20 cellular contexts compared by ENCODE assay signal in genomic region chr1:61569212-61569621, GRCh38.
DNase-seq lines count a peak whose midpoint lies in the region; ATAC-seq and TF ChIP-seq lines count a peak whose summit lies in the region.
"Had no signal": no experiment of that assay in that cellular context is flagged by ENCODE, and none has a peak within 500 bp of the region (broad histone marks: within the 10 kb centered on the region; RNA-seq: fewer than 3 reads in every experiment).

No MANE protein-coding gene starts in this region.

- no peaks in the 10 kb centered on the region for H3K4me1 ChIP-seq in mesendoderm (ENCODE audit: control insufficient read depth, low read depth, low read length)
- H3K4me1 ChIP-seq: ascending aorta had no signal

- H3K27me3 ChIP-seq in mesendoderm (ENCODE audit: insufficient read depth, low read length, poor library complexity): no peaks in the 10 kb centered on the region
- H3K27me3 ChIP-seq: ascending aorta, ovary had no signal

- H3K4ac ChIP-seq in mesendoderm (ENCODE audit: low read depth, low read length): no peak overlapping the region

- H3K4me3 ChIP-seq in SK-N-MC (0 out of 2 replicates have a peak overlapping the region, but pooled peaks have one; percentile 8), mesendoderm (ENCODE audit: low read length) (no peak overlapping the region)
- H3K4me3 ChIP-seq: ascending aorta, ovary had no signal

- H3K18ac ChIP-seq in mesendoderm (ENCODE audit: low read length): no peak overlapping the region

- H4K8ac ChIP-seq in mesendoderm (ENCODE audit: low read depth, low read length): no peak overlapping the region

- DNase-seq in NCI-H1417 (lab: John Stamatoyannopoulos, UW) (peak; percentile 20 to 23 (median 22)), NCI-H1417 treated with DMSO at 0.1 percent for 48 hours (lab: John Stamatoyannopoulos, UW) (no peak), SK-N-MC (ENCODE audit: low read depth, low spot score) (no peak), mesendoderm (peak; percentile 17)
- DNase-seq in activated CD4-positive, alpha-beta T cell treated with anti-CD3 and anti-CD28 coated beads for 48 hours: no peak
- DNase-seq: Calu3; erythroblast; Karpas-422; mesenchymal stem cell; naive B cell; NCI-H1092; NCI-H2029 treated with DMSO at 0.1 percent for 48 hours; ovary; stimulated activated CD4-positive, alpha-beta T cell treated with anti-CD3 and anti-CD28 coated beads, Interleukin-15, amount 100 ng/mL, for 24 hours had no signal

- no peak for ATAC-seq in GM21786 (IDR thresholded peaks at IDR 0.05; ENCODE audit: unreplicated experiment)
- ATAC-seq in HG03135 (IDR thresholded peaks at IDR 0.05; ENCODE audit: unreplicated experiment): no peak
- ATAC-seq: activated naive CD4-positive, alpha-beta T cell treated with anti-CD3 and anti-CD28 coated beads, Interleukin-2, amount 50 U/mL, for 72 hours; sciatic nerve had no signal

- no peak overlapping the region for H3K9ac ChIP-seq in SK-N-MC (ENCODE audit: insufficient read length)
- H3K9ac ChIP-seq in mesendoderm (ENCODE audit: low read length): no peak overlapping the region

- no peaks in the 10 kb centered on the region for H3K79me1 ChIP-seq in mesendoderm (ENCODE audit: low read length)

- no peaks in the 10 kb centered on the region for H3K36me3 ChIP-seq in SK-N-MC (ENCODE audit: insufficient read depth, low read length)
- no peaks in the 10 kb centered on the region for H3K36me3 ChIP-seq in mesendoderm (ENCODE audit: control insufficient read depth, insufficient read depth, low read length)
- H3K36me3 ChIP-seq: ascending aorta, ovary had no signal

- no CpG with 5 or more reads among the region's 3 CpGs for WGBS in mesendoderm (ENCODE audit: extremely low coverage, insufficient coverage, low lambda C conversion rate)

- no peak overlapping the region for H3K23ac ChIP-seq in mesendoderm (ENCODE audit: low read length)

- H3K9me3 ChIP-seq in SK-N-MC (ENCODE audit: low read depth, low read length): peaks cover 6% of the 10 kb centered on the region; the same call in 1 of the 2 replicates
- H3K9me3 ChIP-seq: ovary had no signal

- H2BK5ac ChIP-seq in mesendoderm (ENCODE audit: low read length): no peak overlapping the region

- no peak overlapping the region for H2AK5ac ChIP-seq in mesendoderm (ENCODE audit: low read length)

- TF ChIP-seq EP300 in Ishikawa (IDR thresholded peaks at IDR 0.05; ENCODE audit: borderline replicate concordance): no peak

- no peak overlapping the region for H3K56ac ChIP-seq in mesendoderm (ENCODE audit: low read length)

- no peak overlapping the region for H2BK120ac ChIP-seq in mesendoderm (ENCODE audit: low read depth, low read length)

- no peak overlapping the region for H2BK15ac ChIP-seq in mesendoderm (replicated peaks; ENCODE audit: low read depth)

- H3K27ac ChIP-seq in SK-N-MC: no peak overlapping the region
- H3K27ac ChIP-seq in mesendoderm (ENCODE audit: low read depth, low read length): no peak overlapping the region
- H3K27ac ChIP-seq: ascending aorta, ovary had no signal

- no peak overlapping the region for H3K4me2 ChIP-seq in mesendoderm (ENCODE audit: low read length)

- TF ChIP-seq RAD21 in Ishikawa (IDR thresholded peaks at IDR 0.05; ENCODE audit: low read depth): no peak

- no peak overlapping the region for H4K5ac ChIP-seq in mesendoderm (ENCODE audit: low read length)

- H3K79me2 ChIP-seq in mesendoderm (ENCODE audit: control insufficient read depth, insufficient read depth, low read length): no peaks in the 10 kb centered on the region

TF ChIP-seq in Ishikawa, 13 proteins besides CTCF, POLR2A, EP300 and RAD21:
- no peak for TF ChIP-seq ZBTB7A (IDR thresholded peaks at IDR 0.05; ENCODE audit: low read depth)
- peak; percentile 81 for TF ChIP-seq USF1 (IDR thresholded peaks at IDR 0.05)

Comparison
In these comparisons a context has a peak if more than half of its experiments do, and no peak if none do; other contexts are left out.
1. DNase-seq: peak in NCI-H1417 (3 of 3) and mesendoderm (single experiment); none in NCI-H1417 treated with DMSO at 0.1 percent for 48 hours (single experiment), SK-N-MC (single experiment) and activated CD4-positive, alpha-beta T cell treated with anti-CD3 and anti-CD28 coated beads for 48 hours (single experiment).